ENCODE assay signal across 24 cellular contexts in genomic region chr21:43817157-43818086, GRCh38. TPM values are rescaled to one million over a fixed set of nuclear protein-coding genes. Genes with fewer than 3 reads are reported as not detected.
DNase-seq lines count a peak whose midpoint lies in the region; ATAC-seq lines count a peak whose summit lies in the region.
"Had no signal": no experiment of that assay in that cellular context is flagged by ENCODE, and none has a peak within 500 bp of the region (broad histone marks: within the 10 kb centered on the region; RNA-seq: fewer than 3 reads in every experiment).

No MANE protein-coding gene starts in this region.

- peaks cover 19% of the 10 kb centered on the region for H3K4me1 Mint-ChIP-seq in stimulated activated memory B cell treated with anti-CD40 and anti-IgM and Interleukin-4, amounts not matched to agents 10 μg/mL and 1 μg/mL and 100 μg/mL, for 72 hours

- no peaks in the 10 kb centered on the region for H3K4me1 ChIP-seq in trophoblast cell (ENCODE audit: control insufficient read depth in 1 of 2, insufficient read depth in 2 of 2, low read length in 2 of 2)
- H3K4me1 ChIP-seq: colonic mucosa, parathyroid adenoma, sigmoid colon had no signal

- no peak overlapping the region for H3K14ac ChIP-seq in trophoblast cell (ENCODE audit: low read length)

- no peaks in the 10 kb centered on the region for H3K79me1 ChIP-seq in trophoblast cell (ENCODE audit: low read length)

- no peak overlapping the region for H2AK5ac ChIP-seq in trophoblast cell (ENCODE audit: low read length)

- H4K12ac ChIP-seq in trophoblast cell (ENCODE audit: low read depth, low read length): no peak overlapping the region

- H3K4ac ChIP-seq in trophoblast cell (ENCODE audit: low read depth, low read length): no peak overlapping the region

- no peak overlapping the region for H3K4me3 ChIP-seq in trophoblast cell (ENCODE audit: low read depth, low read length)
- H3K4me3 ChIP-seq: colonic mucosa, mucosa of descending colon, sigmoid colon, thoracic aorta had no signal

- no peak overlapping the region for H4K8ac ChIP-seq in trophoblast cell (ENCODE audit: low read depth, low read length)

- no CpG with 5 or more reads among the region's 29 CpGs for WGBS in trophoblast cell (ENCODE audit: extremely low coverage, insufficient coverage, insufficient read length)

- ATAC-seq in Right ventricle myocardium inferior (no peak), left ventricle myocardium superior (peak; percentile 19), GM21529 (IDR thresholded peaks at IDR 0.05; ENCODE audit: unreplicated experiment) (no peak)
- peak; percentile 13 for ATAC-seq in stimulated activated memory B cell treated with anti-CD40 and anti-IgM and Interleukin-4, amounts not matched to agents 10 μg/mL and 1 μg/mL and 100 μg/mL, for 72 hours
- ATAC-seq: mucosa of descending colon had no signal

- no peak overlapping the region for H3K4me2 ChIP-seq in trophoblast cell (ENCODE audit: low read length)

- no peak overlapping the region for H2BK5ac ChIP-seq in trophoblast cell (ENCODE audit: low read depth, low read length, poor library complexity)

- peaks cover 7% of the 10 kb centered on the region for H3K36me3 Mint-ChIP-seq in stimulated activated memory B cell treated with anti-CD40 and anti-IgM and Interleukin-4, amounts not matched to agents 10 μg/mL and 1 μg/mL and 100 μg/mL, for 72 hours
- H3K36me3 Mint-ChIP-seq: activated naive CD4-positive, alpha-beta T cell treated with anti-CD3 and anti-CD28 coated beads, Interleukin-2, amount 10 ng/mL, durations not matched to agents 7 days and 5 days had no signal

- no peaks in the 10 kb centered on the region for H3K27me3 ChIP-seq in trophoblast cell (ENCODE audit: insufficient read depth, low read length)
- H3K27me3 ChIP-seq: colonic mucosa had no signal

- H2BK12ac ChIP-seq in trophoblast cell (ENCODE audit: low read length): no peak overlapping the region

- H3K27ac Mint-ChIP-seq in stimulated activated memory B cell treated with anti-CD40 and anti-IgM and Interleukin-4, amounts not matched to agents 10 μg/mL and 1 μg/mL and 100 μg/mL, for 72 hours: no peak overlapping the region
- H3K27ac Mint-ChIP-seq: activated naive CD4-positive, alpha-beta T cell treated with anti-CD3 and anti-CD28 coated beads, Interleukin-2, amount 10 ng/mL, durations not matched to agents 7 days and 5 days had no signal

- no peak overlapping the region for H3K4me3 Mint-ChIP-seq in stimulated activated memory B cell treated with anti-CD40 and anti-IgM and Interleukin-4, amounts not matched to agents 10 μg/mL and 1 μg/mL and 100 μg/mL, for 72 hours
- H3K4me3 Mint-ChIP-seq: activated naive CD4-positive, alpha-beta T cell treated with anti-CD3 and anti-CD28 coated beads, Interleukin-2, amount 10 ng/mL, durations not matched to agents 7 days and 5 days; CD8-positive, alpha-beta memory T cell had no signal

- no peak overlapping the region for H4K91ac ChIP-seq in trophoblast cell (ENCODE audit: low read depth, low read length)

- no peak overlapping the region for H3K18ac ChIP-seq in trophoblast cell (ENCODE audit: low read length)

- no peak overlapping the region for H3K9ac ChIP-seq in trophoblast cell (ENCODE audit: low read length)
- H3K9ac ChIP-seq: parathyroid adenoma had no signal

- intact Hi-C loops in Right ventricle myocardium inferior (cut with DNase I): no loop called here
- intact Hi-C loops in cardiac septum (cut with DNase I): no loop called here
- intact Hi-C loops in left ventricle myocardium superior (cut with micrococcal nuclease): no loop called here

- H3K27me3 Mint-ChIP-seq in stimulated activated memory B cell treated with anti-CD40 and anti-IgM and Interleukin-4, amounts not matched to agents 10 μg/mL and 1 μg/mL and 100 μg/mL, for 72 hours: peaks cover 46% of the 10 kb centered on the region

- DNase-seq in Right ventricle myocardium inferior (ENCODE audit: missing footprints) (peak; percentile 58), cardiac septum (ENCODE audit: low spot score) (no peak), Kasumi-1 (lab: John Stamatoyannopoulos, UW) (peak; percentile 6 to 14), left ventricle myocardium superior (peak; percentile 33), trophoblast cell (no peak)
- DNase-seq in activated effector memory CD4-positive, alpha-beta T cell treated with Interleukin-2 at 50 U/mL for 16 hours: no peak
- DNase-seq: activated CD4-positive, alpha-beta T cell treated with anti-CD3 and anti-CD28 coated beads, Interleukin-2, amount 50 U/mL, for 4 hours; activated naive CD4-positive, alpha-beta T cell treated with anti-CD3 and anti-CD28 coated beads, Interleukin-2, amount 10 ng/mL, durations not matched to agents 7 days and 5 days; amygdala; colonic mucosa; head of caudate nucleus; NCI-H1105 treated with DMSO at 0.1 percent for 48 hours; NCI-H2081; NCI-H345; NCI-H774; sigmoid colon; stimulated activated naive CD4-positive, alpha-beta T cell; T-helper 1 cell had no signal

- H3K9me3 Mint-ChIP-seq in stimulated activated memory B cell treated with anti-CD40 and anti-IgM and Interleukin-4, amounts not matched to agents 10 μg/mL and 1 μg/mL and 100 μg/mL, for 72 hours: peaks cover 5% of the 10 kb centered on the region

- H3K79me2 ChIP-seq in trophoblast cell (ENCODE audit: control insufficient read depth, insufficient read depth, low read length, poor library complexity): no peaks in the 10 kb centered on the region
- H3K79me2 ChIP-seq: parathyroid adenoma had no signal

- no peak overlapping the region for H2BK120ac ChIP-seq in trophoblast cell (ENCODE audit: insufficient read depth, low read length, poor library complexity)

- no peak overlapping the region for H3K23ac ChIP-seq in trophoblast cell (ENCODE audit: low read length)

- no peak overlapping the region for H2AFZ ChIP-seq in trophoblast cell (ENCODE audit: insufficient read depth, low read length, poor library complexity)
- H2AFZ ChIP-seq: parathyroid adenoma had no signal

- peaks cover 7% of the 10 kb centered on the region for H3K9me3 ChIP-seq in trophoblast cell (ENCODE audit: insufficient read depth, low read depth, low read length)
- H3K9me3 ChIP-seq: colonic mucosa, sigmoid colon, thoracic aorta had no signal

- no peaks in the 10 kb centered on the region for H3K36me3 ChIP-seq in trophoblast cell (ENCODE audit: control insufficient read depth in 1 of 2, insufficient read depth in 2 of 2, low read length in 2 of 2)
- H3K36me3 ChIP-seq: colonic mucosa, sigmoid colon, thoracic aorta had no signal

- H3K27ac ChIP-seq in trophoblast cell (ENCODE audit: low read depth, low read length): no peak overlapping the region
- H3K27ac ChIP-seq: colonic mucosa, parathyroid adenoma, sigmoid colon, thoracic aorta had no signal

RNA-seq across cellular contexts. Expression of gene RRP1, which starts 28.0 kb away (rescaled TPM):
- total RNA-seq in Right ventricle myocardium inferior (10.1 TPM), cardiac septum (10.3 TPM), left ventricle myocardium superior (13.5 TPM)
- polyA plus RNA-seq in trophoblast cell (2013): 21.7 and 21.9 TPM in 2 replicates

RNA-seq across cellular contexts. Expression of gene CSTB, which starts 41.3 kb away (rescaled TPM):
- 44.1 TPM for total RNA-seq in Right ventricle myocardium inferior
- 34.6 TPM for total RNA-seq in cardiac septum
- 37.6 TPM for total RNA-seq in left ventricle myocardium superior
- polyA plus RNA-seq in trophoblast cell (2013): 112 and 114 TPM in 2 replicates

RNA-seq across cellular contexts. Expression of gene AGPAT3, which starts 47.6 kb away (rescaled TPM):
- total RNA-seq in Right ventricle myocardium inferior (93.4 TPM), cardiac septum (51.5 TPM), left ventricle myocardium superior (97.6 TPM)
- polyA plus RNA-seq in trophoblast cell (2013): 9.7 and 10.3 TPM in 2 replicates

Comparison
In these comparisons a context has a peak if more than half of its experiments do, and no peak if none do; other contexts are left out.
1. ATAC-seq: peak in left ventricle myocardium superior (single experiment) and stimulated activated memory B cell treated with anti-CD40 and anti-IgM and Interleukin-4, amounts not matched to agents 10 μg/mL and 1 μg/mL and 100 μg/mL, for 72 hours (single experiment); none in Right ventricle myocardium inferior (single experiment) and GM21529 (single experiment).
2. DNase-seq: peak in Right ventricle myocardium inferior (single experiment), Kasumi-1 (2 of 2) and left ventricle myocardium superior (single experiment); none in cardiac septum (single experiment), trophoblast cell (0 of 2) and activated effector memory CD4-positive, alpha-beta T cell treated with Interleukin-2 at 50 U/mL for 16 hours (single experiment).